Comparison of ENCODE assay signal across 1 cellular context in the genomic region with DNA sequence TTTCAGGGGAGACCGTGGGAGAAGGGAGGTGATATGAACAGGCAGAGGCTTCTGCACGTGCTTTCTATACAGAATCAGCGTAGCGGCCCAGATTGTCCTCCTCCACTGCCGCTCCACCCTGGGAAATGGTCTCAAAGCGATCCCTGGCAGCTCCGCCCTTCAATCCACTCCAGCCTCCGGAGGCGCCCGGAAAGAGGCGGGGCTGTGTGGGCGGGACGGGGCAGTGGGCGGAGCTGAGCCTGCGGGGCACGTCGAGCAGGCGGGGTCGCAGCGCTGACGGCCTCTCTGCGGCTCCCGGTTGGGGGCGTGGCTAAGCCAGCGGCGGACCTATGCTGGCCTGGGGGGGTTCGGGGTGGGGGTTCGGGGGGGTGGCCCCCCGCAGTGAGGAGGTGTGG.
TF ChIP-seq lines count a peak whose summit lies in the region.

No MANE protein-coding gene starts in this region.

TF ChIP-seq in HEK293, 187 proteins besides CTCF, POLR2A, EP300 and RAD21 (continues in another document):
- TF ChIP-seq, protein P1, sequence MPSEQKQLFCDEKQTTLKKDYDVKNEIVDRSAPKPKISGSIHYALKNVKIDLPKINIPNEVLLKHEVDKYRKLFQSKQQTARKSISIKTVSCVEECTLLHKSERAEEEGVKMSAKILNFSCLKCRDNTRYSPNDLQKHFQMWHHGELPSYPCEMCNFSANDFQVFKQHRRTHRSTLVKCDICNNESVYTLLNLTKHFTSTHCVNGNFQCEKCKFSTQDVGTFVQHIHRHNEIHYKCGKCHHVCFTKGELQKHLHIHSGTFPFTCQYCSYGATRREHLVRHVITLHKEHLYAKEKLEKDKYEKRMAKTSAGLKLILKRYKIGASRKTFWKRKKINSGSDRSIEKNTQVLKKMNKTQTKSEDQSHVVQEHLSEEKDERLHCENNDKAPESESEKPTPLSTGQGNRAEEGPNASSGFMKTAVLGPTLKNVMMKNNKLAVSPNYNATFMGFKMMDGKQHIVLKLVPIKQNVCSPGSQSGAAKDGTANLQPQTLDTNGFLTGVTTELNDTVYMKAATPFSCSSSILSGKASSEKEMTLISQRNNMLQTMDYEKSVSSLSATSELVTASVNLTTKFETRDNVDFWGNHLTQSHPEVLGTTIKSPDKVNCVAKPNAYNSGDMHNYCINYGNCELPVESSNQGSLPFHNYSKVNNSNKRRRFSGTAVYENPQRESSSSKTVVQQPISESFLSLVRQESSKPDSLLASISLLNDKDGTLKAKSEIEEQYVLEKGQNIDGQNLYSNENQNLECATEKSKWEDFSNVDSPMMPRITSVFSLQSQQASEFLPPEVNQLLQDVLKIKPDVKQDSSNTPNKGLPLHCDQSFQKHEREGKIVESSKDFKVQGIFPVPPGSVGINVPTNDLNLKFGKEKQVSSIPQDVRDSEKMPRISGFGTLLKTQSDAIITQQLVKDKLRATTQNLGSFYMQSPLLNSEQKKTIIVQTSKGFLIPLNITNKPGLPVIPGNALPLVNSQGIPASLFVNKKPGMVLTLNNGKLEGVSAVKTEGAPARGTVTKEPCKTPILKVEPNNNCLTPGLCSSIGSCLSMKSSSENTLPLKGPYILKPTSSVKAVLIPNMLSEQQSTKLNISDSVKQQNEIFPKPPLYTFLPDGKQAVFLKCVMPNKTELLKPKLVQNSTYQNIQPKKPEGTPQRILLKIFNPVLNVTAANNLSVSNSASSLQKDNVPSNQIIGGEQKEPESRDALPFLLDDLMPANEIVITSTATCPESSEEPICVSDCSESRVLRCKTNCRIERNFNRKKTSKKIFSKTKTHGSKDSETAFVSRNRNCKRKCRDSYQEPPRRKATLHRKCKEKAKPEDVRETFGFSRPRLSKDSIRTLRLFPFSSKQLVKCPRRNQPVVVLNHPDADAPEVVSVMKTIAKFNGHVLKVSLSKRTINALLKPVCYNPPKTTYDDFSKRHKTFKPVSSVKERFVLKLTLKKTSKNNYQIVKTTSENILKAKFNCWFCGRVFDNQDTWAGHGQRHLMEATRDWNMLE (tag by site-specific recombination; conservative IDR thresholded peaks at IDR 0.05; ENCODE audit: low read depth) = no peak
- TF ChIP-seq KLF1 (tag by site-specific recombination; IDR thresholded peaks at IDR 0.05) (peak; percentile 43), ZNF266 (tag by site-specific recombination; IDR thresholded peaks at IDR 0.05; ENCODE audit: low read depth) (no peak), KLF9 (tag by site-specific recombination; IDR thresholded peaks at IDR 0.05; ENCODE audit: low read depth) (peak; percentile 90), SCRT1 (tag by site-specific recombination; IDR thresholded peaks at IDR 0.05; ENCODE audit: borderline replicate concordance) (no peak), ZNF843 (tag by site-specific recombination; IDR thresholded peaks at IDR 0.05) (no peak), ZNF629 (tag by site-specific recombination; IDR thresholded peaks at IDR 0.05) (peak; percentile 48), SP3 (tag by site-specific recombination; IDR thresholded peaks at IDR 0.05) (peak; percentile 96), ZFP37 (tag by site-specific recombination; IDR thresholded peaks at IDR 0.05) (no peak), ZXDB (tag by site-specific recombination; IDR thresholded peaks at IDR 0.05) (no peak), TCF7L2 (IDR thresholded peaks at IDR 0.05; ENCODE audit: borderline replicate concordance, low read depth, low read length) (no peak), ZNF571 (tag by site-specific recombination; IDR thresholded peaks at IDR 0.05) (no peak), ZSCAN30 (tag by site-specific recombination; IDR thresholded peaks at IDR 0.05) (peak; percentile 45; the same call in 1 of the 2 replicates), ZNF335 (tag by site-specific recombination; conservative IDR thresholded peaks at IDR 0.05) (0 out of 2 replicates have a peak, but pooled peaks have one; percentile 0), ZNF610 (tag by site-specific recombination; IDR thresholded peaks at IDR 0.05; ENCODE audit: borderline replicate concordance) (peak; percentile 59; the same call in 1 of the 2 replicates), ZNF274 (IDR thresholded peaks at IDR 0.05; ENCODE audit: low read length) (no peak), ZNF274 (tag by site-specific recombination; IDR thresholded peaks at IDR 0.05; ENCODE audit: borderline replicate concordance) (no peak), KLF10 (tag by site-specific recombination; IDR thresholded peaks at IDR 0.05) (0 out of 2 replicates have a peak, but pooled peaks have one; percentile 19), ZFHX2 (tag by site-specific recombination; conservative IDR thresholded peaks at IDR 0.05) (peak; percentile 90), EGR2 (tag by site-specific recombination; IDR thresholded peaks at IDR 0.05; ENCODE audit: low read depth) (peak; percentile 83), ZNF600 (tag by site-specific recombination; IDR thresholded peaks at IDR 0.05) (0 out of 2 replicates have a peak, but pooled peaks have one; percentile 23), ZNF654 (tag by site-specific recombination; IDR thresholded peaks at IDR 0.05; ENCODE audit: low read depth) (no peak), KLF8 (tag by site-specific recombination; IDR thresholded peaks at IDR 0.05) (peak; percentile 47; the same call in 1 of the 2 replicates), ZNF155 (tag by site-specific recombination; IDR thresholded peaks at IDR 0.05) (no peak), IKZF3 (tag by site-specific recombination; IDR thresholded peaks at IDR 0.05) (peak; percentile 60), GLIS2 (tag by site-specific recombination; IDR thresholded peaks at IDR 0.05) (0 out of 2 replicates have a peak, but pooled peaks have one; percentile 33), SP2 (tag by site-specific recombination; IDR thresholded peaks at IDR 0.05) (peak; percentile 86), ZNF776 (tag by site-specific recombination; IDR thresholded peaks at IDR 0.05; ENCODE audit: borderline replicate concordance) (no peak), KLF16 (tag by site-specific recombination; IDR thresholded peaks at IDR 0.05) (peak; percentile 64; the same call in 1 of the 2 replicates), ZNF24 (tag by site-specific recombination; IDR thresholded peaks at IDR 0.05) (no peak)
- TF ChIP-seq, protein P2, sequence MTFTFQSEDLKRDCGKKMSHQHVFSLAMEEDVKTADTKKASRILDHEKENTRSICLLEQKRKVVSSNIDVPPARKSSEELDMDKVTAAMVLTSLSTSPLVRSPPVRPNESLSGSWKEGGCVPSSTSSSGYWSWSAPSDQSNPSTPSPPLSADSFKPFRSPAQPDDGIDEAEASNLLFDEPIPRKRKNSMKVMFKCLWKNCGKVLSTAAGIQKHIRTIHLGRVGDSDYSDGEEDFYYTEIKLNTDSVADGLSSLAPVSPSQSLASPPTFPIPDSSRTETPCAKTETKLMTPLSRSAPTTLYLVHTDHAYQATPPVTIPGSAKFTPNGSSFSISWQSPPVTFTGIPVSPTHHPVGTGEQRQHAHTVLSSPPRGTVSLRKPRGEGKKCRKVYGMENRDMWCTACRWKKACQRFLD (tag by site-specific recombination; IDR thresholded peaks at IDR 0.05) = no peak
- TF ChIP-seq, protein P3, sequence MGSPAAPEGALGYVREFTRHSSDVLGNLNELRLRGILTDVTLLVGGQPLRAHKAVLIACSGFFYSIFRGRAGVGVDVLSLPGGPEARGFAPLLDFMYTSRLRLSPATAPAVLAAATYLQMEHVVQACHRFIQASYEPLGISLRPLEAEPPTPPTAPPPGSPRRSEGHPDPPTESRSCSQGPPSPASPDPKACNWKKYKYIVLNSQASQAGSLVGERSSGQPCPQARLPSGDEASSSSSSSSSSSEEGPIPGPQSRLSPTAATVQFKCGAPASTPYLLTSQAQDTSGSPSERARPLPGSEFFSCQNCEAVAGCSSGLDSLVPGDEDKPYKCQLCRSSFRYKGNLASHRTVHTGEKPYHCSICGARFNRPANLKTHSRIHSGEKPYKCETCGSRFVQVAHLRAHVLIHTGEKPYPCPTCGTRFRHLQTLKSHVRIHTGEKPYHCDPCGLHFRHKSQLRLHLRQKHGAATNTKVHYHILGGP (tag by site-specific recombination; IDR thresholded peaks at IDR 0.05) = no peak
- TF ChIP-seq, protein P4, sequence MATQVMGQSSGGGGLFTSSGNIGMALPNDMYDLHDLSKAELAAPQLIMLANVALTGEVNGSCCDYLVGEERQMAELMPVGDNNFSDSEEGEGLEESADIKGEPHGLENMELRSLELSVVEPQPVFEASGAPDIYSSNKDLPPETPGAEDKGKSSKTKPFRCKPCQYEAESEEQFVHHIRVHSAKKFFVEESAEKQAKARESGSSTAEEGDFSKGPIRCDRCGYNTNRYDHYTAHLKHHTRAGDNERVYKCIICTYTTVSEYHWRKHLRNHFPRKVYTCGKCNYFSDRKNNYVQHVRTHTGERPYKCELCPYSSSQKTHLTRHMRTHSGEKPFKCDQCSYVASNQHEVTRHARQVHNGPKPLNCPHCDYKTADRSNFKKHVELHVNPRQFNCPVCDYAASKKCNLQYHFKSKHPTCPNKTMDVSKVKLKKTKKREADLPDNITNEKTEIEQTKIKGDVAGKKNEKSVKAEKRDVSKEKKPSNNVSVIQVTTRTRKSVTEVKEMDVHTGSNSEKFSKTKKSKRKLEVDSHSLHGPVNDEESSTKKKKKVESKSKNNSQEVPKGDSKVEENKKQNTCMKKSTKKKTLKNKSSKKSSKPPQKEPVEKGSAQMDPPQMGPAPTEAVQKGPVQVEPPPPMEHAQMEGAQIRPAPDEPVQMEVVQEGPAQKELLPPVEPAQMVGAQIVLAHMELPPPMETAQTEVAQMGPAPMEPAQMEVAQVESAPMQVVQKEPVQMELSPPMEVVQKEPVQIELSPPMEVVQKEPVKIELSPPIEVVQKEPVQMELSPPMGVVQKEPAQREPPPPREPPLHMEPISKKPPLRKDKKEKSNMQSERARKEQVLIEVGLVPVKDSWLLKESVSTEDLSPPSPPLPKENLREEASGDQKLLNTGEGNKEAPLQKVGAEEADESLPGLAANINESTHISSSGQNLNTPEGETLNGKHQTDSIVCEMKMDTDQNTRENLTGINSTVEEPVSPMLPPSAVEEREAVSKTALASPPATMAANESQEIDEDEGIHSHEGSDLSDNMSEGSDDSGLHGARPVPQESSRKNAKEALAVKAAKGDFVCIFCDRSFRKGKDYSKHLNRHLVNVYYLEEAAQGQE (tag by site-specific recombination; IDR thresholded peaks at IDR 0.05) = no peak
- TF ChIP-seq, protein P5, sequence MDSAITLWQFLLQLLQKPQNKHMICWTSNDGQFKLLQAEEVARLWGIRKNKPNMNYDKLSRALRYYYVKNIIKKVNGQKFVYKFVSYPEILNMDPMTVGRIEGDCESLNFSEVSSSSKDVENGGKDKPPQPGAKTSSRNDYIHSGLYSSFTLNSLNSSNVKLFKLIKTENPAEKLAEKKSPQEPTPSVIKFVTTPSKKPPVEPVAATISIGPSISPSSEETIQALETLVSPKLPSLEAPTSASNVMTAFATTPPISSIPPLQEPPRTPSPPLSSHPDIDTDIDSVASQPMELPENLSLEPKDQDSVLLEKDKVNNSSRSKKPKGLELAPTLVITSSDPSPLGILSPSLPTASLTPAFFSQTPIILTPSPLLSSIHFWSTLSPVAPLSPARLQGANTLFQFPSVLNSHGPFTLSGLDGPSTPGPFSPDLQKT (IDR thresholded peaks at IDR 0.05; ENCODE audit: borderline replicate concordance, low read depth, low read length) = no peak
- TF ChIP-seq, protein P6, sequence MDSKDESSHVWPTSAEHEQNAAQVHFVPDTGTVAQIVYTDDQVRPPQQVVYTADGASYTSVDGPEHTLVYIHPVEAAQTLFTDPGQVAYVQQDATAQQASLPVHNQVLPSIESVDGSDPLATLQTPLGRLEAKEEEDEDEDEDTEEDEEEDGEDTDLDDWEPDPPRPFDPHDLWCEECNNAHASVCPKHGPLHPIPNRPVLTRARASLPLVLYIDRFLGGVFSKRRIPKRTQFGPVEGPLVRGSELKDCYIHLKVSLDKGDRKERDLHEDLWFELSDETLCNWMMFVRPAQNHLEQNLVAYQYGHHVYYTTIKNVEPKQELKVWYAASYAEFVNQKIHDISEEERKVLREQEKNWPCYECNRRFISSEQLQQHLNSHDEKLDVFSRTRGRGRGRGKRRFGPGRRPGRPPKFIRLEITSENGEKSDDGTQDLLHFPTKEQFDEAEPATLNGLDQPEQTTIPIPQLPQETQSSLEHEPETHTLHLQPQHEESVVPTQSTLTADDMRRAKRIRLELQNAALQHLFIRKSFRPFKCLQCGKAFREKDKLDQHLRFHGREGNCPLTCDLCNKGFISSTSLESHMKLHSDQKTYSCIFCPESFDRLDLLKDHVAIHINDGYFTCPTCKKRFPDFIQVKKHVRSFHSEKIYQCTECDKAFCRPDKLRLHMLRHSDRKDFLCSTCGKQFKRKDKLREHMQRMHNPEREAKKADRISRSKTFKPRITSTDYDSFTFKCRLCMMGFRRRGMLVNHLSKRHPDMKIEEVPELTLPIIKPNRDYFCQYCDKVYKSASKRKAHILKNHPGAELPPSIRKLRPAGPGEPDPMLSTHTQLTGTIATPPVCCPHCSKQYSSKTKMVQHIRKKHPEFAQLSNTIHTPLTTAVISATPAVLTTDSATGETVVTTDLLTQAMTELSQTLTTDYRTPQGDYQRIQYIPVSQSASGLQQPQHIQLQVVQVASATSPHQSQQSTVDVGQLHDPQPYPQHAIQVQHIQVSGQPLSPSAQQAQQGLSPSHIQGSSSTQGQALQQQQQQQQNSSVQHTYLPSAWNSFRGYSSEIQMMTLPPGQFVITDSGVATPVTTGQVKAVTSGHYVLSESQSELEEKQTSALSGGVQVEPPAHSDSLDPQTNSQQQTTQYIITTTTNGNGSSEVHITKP (tag by site-specific recombination; IDR thresholded peaks at IDR 0.05) = no peak
- TF ChIP-seq, protein P7, sequence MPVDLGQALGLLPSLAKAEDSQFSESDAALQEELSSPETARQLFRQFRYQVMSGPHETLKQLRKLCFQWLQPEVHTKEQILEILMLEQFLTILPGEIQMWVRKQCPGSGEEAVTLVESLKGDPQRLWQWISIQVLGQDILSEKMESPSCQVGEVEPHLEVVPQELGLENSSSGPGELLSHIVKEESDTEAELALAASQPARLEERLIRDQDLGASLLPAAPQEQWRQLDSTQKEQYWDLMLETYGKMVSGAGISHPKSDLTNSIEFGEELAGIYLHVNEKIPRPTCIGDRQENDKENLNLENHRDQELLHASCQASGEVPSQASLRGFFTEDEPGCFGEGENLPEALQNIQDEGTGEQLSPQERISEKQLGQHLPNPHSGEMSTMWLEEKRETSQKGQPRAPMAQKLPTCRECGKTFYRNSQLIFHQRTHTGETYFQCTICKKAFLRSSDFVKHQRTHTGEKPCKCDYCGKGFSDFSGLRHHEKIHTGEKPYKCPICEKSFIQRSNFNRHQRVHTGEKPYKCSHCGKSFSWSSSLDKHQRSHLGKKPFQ (tag by site-specific recombination; IDR thresholded peaks at IDR 0.05) = no peak
- TF ChIP-seq, protein P8, sequence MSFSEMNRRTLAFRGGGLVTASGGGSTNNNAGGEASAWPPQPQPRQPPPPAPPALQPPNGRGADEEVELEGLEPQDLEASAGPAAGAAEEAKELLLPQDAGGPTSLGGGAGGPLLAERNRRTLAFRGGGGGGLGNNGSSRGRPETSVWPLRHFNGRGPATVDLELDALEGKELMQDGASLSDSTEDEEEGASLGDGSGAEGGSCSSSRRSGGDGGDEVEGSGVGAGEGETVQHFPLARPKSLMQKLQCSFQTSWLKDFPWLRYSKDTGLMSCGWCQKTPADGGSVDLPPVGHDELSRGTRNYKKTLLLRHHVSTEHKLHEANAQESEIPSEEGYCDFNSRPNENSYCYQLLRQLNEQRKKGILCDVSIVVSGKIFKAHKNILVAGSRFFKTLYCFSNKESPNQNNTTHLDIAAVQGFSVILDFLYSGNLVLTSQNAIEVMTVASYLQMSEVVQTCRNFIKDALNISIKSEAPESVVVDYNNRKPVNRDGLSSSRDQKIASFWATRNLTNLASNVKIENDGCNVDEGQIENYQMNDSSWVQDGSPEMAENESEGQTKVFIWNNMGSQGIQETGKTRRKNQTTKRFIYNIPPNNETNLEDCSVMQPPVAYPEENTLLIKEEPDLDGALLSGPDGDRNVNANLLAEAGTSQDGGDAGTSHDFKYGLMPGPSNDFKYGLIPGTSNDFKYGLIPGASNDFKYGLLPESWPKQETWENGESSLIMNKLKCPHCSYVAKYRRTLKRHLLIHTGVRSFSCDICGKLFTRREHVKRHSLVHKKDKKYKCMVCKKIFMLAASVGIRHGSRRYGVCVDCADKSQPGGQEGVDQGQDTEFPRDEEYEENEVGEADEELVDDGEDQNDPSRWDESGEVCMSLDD (tag by site-specific recombination; IDR thresholded peaks at IDR 0.05) = no peak
